Comparison of ENCODE assay signal across 2 cellular contexts in genomic region chr3:53071882-53072431, GRCh38.
TF ChIP-seq lines count a peak whose summit lies in the region.

No MANE protein-coding gene starts in this region.

TF ChIP-seq in SK-N-SH, 30 proteins besides CTCF, POLR2A, EP300 and RAD21 (continued from another document):
- TF ChIP-seq USF2 (IDR thresholded peaks at IDR 0.05; ENCODE audit: borderline replicate concordance, low read depth, low read length) (no peak), FOXM1 (IDR thresholded peaks at IDR 0.05; ENCODE audit: low read depth) (no peak), TEAD4 (IDR thresholded peaks at IDR 0.05; ENCODE audit: borderline replicate concordance, insufficient read depth) (no peak), REST (IDR thresholded peaks at IDR 0.05; ENCODE audit: low read depth, low read length) (no peak), GABPA (IDR thresholded peaks at IDR 0.05; ENCODE audit: low read depth) (no peak), ZBTB33 (IDR thresholded peaks at IDR 0.05; ENCODE audit: borderline replicate concordance, low read depth) (no peak), TCF12 (IDR thresholded peaks at IDR 0.05) (no peak), GATA2 (CRISPR knock-in tag; IDR thresholded peaks at IDR 0.05) (no peak), FOXJ3 (CRISPR knock-in tag; IDR thresholded peaks at IDR 0.05) (no peak), TAF1 (IDR thresholded peaks at IDR 0.05; ENCODE audit: borderline replicate concordance, low read depth, low read length) (no peak), SMC3 (IDR thresholded peaks at IDR 0.05; ENCODE audit: low read depth, low read length) (no peak), RXRA (IDR thresholded peaks at IDR 0.05; ENCODE audit: borderline replicate concordance, low read depth) (no peak)

TF ChIP-seq in SK-N-SH treated with all-trans-retinoic acid at 6 μM for 48 hours, 23 proteins besides CTCF, POLR2A, EP300 and RAD21 (continued from another document):
- TF ChIP-seq BACH2 (CRISPR knock-in tag; IDR thresholded peaks at IDR 0.05; ENCODE audit: borderline replicate concordance) = no peak
TF ChIP-seq in SK-N-SH treated with all-trans-retinoic acid at 6 μM for 48 hours: peak in this region for 0.
